ENCODE assay signal across 1 cellular context in genomic region chr17:47686276-47686635, GRCh38.
A peak's percentile ranks its signal among the peaks of the same experiment; 100 is the strongest.
TF ChIP-seq lines count a peak whose summit lies in the region.

No MANE protein-coding gene starts in this region.

TF ChIP-seq in HepG2, 621 proteins besides CTCF, POLR2A, EP300 and RAD21:
- no peak for TF ChIP-seq RBFOX2 (IDR thresholded peaks at IDR 0.05; ENCODE audit: low read depth, low read length)
- 0 out of 2 replicates have a peak, but pooled peaks have one; percentile 34 for TF ChIP-seq ZNF510 (CRISPR knock-in tag; IDR thresholded peaks at IDR 0.05; ENCODE audit: low read depth)
- TF ChIP-seq, protein P1, sequence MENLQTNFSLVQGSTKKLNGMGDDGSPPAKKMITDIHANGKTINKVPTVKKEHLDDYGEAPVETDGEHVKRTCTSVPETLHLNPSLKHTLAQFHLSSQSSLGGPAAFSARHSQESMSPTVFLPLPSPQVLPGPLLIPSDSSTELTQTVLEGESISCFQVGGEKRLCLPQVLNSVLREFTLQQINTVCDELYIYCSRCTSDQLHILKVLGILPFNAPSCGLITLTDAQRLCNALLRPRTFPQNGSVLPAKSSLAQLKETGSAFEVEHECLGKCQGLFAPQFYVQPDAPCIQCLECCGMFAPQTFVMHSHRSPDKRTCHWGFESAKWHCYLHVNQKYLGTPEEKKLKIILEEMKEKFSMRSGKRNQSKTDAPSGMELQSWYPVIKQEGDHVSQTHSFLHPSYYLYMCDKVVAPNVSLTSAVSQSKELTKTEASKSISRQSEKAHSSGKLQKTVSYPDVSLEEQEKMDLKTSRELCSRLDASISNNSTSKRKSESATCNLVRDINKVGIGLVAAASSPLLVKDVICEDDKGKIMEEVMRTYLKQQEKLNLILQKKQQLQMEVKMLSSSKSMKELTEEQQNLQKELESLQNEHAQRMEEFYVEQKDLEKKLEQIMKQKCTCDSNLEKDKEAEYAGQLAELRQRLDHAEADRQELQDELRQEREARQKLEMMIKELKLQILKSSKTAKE (CRISPR knock-in tag; IDR thresholded peaks at IDR 0.05; ENCODE audit: borderline replicate concordance) = no peak
- 0 out of 2 replicates have a peak, but pooled peaks have one; percentile 17 for TF ChIP-seq ZFY (CRISPR knock-in tag; IDR thresholded peaks at IDR 0.05)
- TF ChIP-seq, protein P2, sequence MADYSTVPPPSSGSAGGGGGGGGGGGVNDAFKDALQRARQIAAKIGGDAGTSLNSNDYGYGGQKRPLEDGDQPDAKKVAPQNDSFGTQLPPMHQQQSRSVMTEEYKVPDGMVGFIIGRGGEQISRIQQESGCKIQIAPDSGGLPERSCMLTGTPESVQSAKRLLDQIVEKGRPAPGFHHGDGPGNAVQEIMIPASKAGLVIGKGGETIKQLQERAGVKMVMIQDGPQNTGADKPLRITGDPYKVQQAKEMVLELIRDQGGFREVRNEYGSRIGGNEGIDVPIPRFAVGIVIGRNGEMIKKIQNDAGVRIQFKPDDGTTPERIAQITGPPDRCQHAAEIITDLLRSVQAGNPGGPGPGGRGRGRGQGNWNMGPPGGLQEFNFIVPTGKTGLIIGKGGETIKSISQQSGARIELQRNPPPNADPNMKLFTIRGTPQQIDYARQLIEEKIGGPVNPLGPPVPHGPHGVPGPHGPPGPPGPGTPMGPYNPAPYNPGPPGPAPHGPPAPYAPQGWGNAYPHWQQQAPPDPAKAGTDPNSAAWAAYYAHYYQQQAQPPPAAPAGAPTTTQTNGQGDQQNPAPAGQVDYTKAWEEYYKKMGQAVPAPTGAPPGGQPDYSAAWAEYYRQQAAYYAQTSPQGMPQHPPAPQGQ (CRISPR knock-in tag; IDR thresholded peaks at IDR 0.05; ENCODE audit: borderline replicate concordance) = no peak
- no peak for TF ChIP-seq POLR2AphosphoS2 (IDR thresholded peaks at IDR 0.05; ENCODE audit: low read depth, low read length)
- no peak for TF ChIP-seq ZNF563 (CRISPR knock-in tag; IDR thresholded peaks at IDR 0.05)
- 0 out of 2 replicates have a peak, but pooled peaks have one; percentile 36 for TF ChIP-seq ZNF543 (CRISPR knock-in tag; IDR thresholded peaks at IDR 0.05)
- 0 out of 2 replicates have a peak, but pooled peaks have one; percentile 7 for TF ChIP-seq ZSCAN9 (CRISPR knock-in tag; IDR thresholded peaks at IDR 0.05; ENCODE audit: borderline replicate concordance)
- 0 out of 2 replicates have a peak, but pooled peaks have one; percentile 30 for TF ChIP-seq YEATS4 (CRISPR knock-in tag; IDR thresholded peaks at IDR 0.05; ENCODE audit: borderline replicate concordance)
- TF ChIP-seq GZF1 (CRISPR knock-in tag; IDR thresholded peaks at IDR 0.05) = no peak
- no peak for TF ChIP-seq ZNF414 (CRISPR knock-in tag; IDR thresholded peaks at IDR 0.05)
- TF ChIP-seq NFE2L1 (CRISPR knock-in tag; IDR thresholded peaks at IDR 0.05; ENCODE audit: borderline replicate concordance) = no peak
- TF ChIP-seq CEBPB (IDR thresholded peaks at IDR 0.05; ENCODE audit: borderline replicate concordance, low read depth, low read length) = peak; percentile 49; the same call in 1 of the 2 replicates
